18 cellular contexts compared by ENCODE assay signal in genomic region chr6:34339432-34339831, GRCh38.
"Had no signal": no experiment of that assay in that cellular context is flagged by ENCODE, and none has a peak within 500 bp of the region (broad histone marks: within the 10 kb centered on the region; RNA-seq: fewer than 3 reads in every experiment).

No MANE protein-coding gene starts in this region.

- ATAC-seq: activated CD8-positive, alpha-beta T cell treated with anti-CD3 and anti-CD28 coated beads for 36 hours; activated naive CD8-positive, alpha-beta T cell treated with anti-CD3 and anti-CD28 coated beads, Interleukin-2, amount 50 U/mL, for 24 hours; esophagus mucosa; left lung; stimulated activated memory B cell treated with anti-CD40 and anti-IgM and Interleukin-4, amounts not matched to agents 10 μg/mL and 1 μg/mL and 100 μg/mL, for 72 hours had no signal

- H3K9me3 ChIP-seq: ascending aorta, left lung, ovary, tibial nerve had no signal

- H3K27me3 Mint-ChIP-seq: activated CD8-positive, alpha-beta T cell treated with anti-CD3 and anti-CD28 coated beads for 36 hours; activated naive CD8-positive, alpha-beta T cell treated with anti-CD3 and anti-CD28 coated beads, Interleukin-2, amount 50 U/mL, for 24 hours; stimulated activated memory B cell treated with anti-CD40 and anti-IgM and Interleukin-4, amounts not matched to agents 10 μg/mL and 1 μg/mL and 100 μg/mL, for 72 hours had no signal

- H3K4me3 Mint-ChIP-seq: activated CD8-positive, alpha-beta T cell treated with anti-CD3 and anti-CD28 coated beads for 36 hours; activated naive CD8-positive, alpha-beta T cell treated with anti-CD3 and anti-CD28 coated beads, Interleukin-2, amount 50 U/mL, for 24 hours; activated T-helper 1 cell treated with anti-CD3 and anti-CD28 coated beads, Interleukin-12 subunit alpha, Interleukin-12 subunit beta, Interleukin-2, Interleukin-4 antibody, amounts not matched to agents 30 ng/mL and 10 ng/mL and 1 ng/mL, durations not matched to agents 14 hours and 24 hours and 36 hours; neural crest cell; stimulated activated memory B cell treated with anti-CD40 and anti-IgM and Interleukin-4, amounts not matched to agents 10 μg/mL and 1 μg/mL and 100 μg/mL, for 72 hours had no signal

- H3K27ac Mint-ChIP-seq: activated CD8-positive, alpha-beta T cell treated with anti-CD3 and anti-CD28 coated beads for 36 hours; activated naive CD8-positive, alpha-beta T cell treated with anti-CD3 and anti-CD28 coated beads, Interleukin-2, amount 50 U/mL, for 24 hours; activated T-helper 1 cell treated with anti-CD3 and anti-CD28 coated beads, Interleukin-12 subunit alpha, Interleukin-12 subunit beta, Interleukin-2, Interleukin-4 antibody, amounts not matched to agents 30 ng/mL and 10 ng/mL and 1 ng/mL, durations not matched to agents 14 hours and 24 hours and 36 hours had no signal

- DNase-seq: activated CD4-positive, alpha-beta T cell treated with anti-CD3 and anti-CD28 coated beads for 4 hours; activated CD8-positive, alpha-beta memory T cell treated with anti-CD3 and anti-CD28 coated beads, Interleukin-2, amount 50 U/mL, for 4 hours; activated CD8-positive, alpha-beta T cell treated with anti-CD3 and anti-CD28 coated beads for 36 hours; activated naive CD4-positive, alpha-beta T cell treated with Interleukin-2 at 50 U/mL for 16 hours; activated naive CD8-positive, alpha-beta T cell treated with anti-CD3 and anti-CD28 coated beads, Interleukin-2, amount 50 U/mL, for 24 hours; dorsolateral prefrontal cortex; left lung; ovary; small intestine; stimulated activated CD4-positive, alpha-beta T cell treated with anti-CD3 and anti-CD28 coated beads, Interleukin-1b, Interleukin-23, amount 100 ng/mL, for 48 hours; T-helper 9 cell; WERI-Rb-1 had no signal

- H3K9me3 Mint-ChIP-seq: activated CD8-positive, alpha-beta T cell treated with anti-CD3 and anti-CD28 coated beads for 36 hours; activated naive CD8-positive, alpha-beta T cell treated with anti-CD3 and anti-CD28 coated beads, Interleukin-2, amount 50 U/mL, for 24 hours; neural crest cell; stimulated activated memory B cell treated with anti-CD40 and anti-IgM and Interleukin-4, amounts not matched to agents 10 μg/mL and 1 μg/mL and 100 μg/mL, for 72 hours had no signal

- H3K27ac ChIP-seq: ascending aorta, left lung, ovary, tibial nerve, WERI-Rb-1 had no signal

- H3K27me3 ChIP-seq: ascending aorta, dorsolateral prefrontal cortex, left lung, ovary, tibial nerve had no signal

- H3K36me3 ChIP-seq: ascending aorta, ovary had no signal

- H3K4me3 ChIP-seq: ascending aorta, dorsolateral prefrontal cortex, left lung, ovary, tibial nerve had no signal
